In the genomic region with DNA sequence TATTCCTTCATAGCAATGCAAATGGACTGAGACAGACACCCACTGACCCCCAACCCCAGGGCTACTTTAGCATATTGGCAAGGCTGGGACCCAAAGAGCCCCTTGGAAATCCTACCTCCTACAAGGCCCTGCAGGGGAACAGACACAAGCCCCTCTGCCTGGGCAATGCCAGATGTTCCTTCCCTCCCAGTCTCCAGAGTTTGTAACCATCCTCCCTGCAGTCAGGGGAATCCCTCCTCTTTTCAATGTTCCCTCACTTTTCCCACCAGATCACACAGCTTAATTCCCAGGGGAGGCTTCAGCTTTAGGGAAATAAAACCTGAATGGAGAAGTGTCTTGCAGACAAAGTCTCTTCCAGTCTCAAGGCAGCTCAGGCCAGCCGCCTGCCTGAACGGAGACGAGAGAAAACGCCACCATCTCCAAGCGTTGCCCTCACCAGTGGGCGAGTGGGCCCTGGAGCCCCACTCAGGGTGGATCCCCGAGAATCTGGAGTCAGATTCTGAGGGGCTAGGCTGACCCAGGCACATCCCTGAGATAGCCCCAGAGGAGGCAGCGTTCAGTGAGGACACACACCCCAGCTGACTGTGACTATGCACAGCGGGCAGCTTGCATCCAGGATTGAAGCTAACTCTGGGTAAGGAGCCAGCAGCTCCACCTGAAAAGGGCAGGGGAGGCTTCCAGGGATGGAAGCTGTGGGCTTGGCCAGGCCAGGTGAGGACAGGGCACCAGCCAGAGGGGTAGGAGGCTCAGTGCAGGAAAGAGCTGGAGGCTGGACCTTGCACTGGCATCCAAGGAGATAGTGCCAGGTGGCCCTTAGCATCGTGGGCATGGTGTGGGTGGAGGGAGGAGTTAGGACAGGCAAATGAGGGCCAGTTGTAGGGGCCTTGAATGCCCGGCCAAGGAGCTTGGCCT, we compare ENCODE assay signal across 1 cellular context.
TF ChIP-seq lines count a peak whose summit lies in the region.

No MANE protein-coding gene starts in this region.

TF ChIP-seq in H1, 55 proteins besides CTCF, POLR2A, EP300 and RAD21:
- no peak for TF ChIP-seq BACH1 (IDR thresholded peaks at IDR 0.05; ENCODE audit: low read length)
- TF ChIP-seq NANOG (IDR thresholded peaks at IDR 0.05; ENCODE audit: insufficient read depth, low read depth, low read length, poor library complexity, severe bottlenecking) = no peak
- TF ChIP-seq JUN (IDR thresholded peaks at IDR 0.05; ENCODE audit: low read depth, low read length) = no peak
- TF ChIP-seq RFX5 (IDR thresholded peaks at IDR 0.05; ENCODE audit: borderline replicate concordance, low read depth, low read length) = no peak
- TF ChIP-seq, protein P1, sequence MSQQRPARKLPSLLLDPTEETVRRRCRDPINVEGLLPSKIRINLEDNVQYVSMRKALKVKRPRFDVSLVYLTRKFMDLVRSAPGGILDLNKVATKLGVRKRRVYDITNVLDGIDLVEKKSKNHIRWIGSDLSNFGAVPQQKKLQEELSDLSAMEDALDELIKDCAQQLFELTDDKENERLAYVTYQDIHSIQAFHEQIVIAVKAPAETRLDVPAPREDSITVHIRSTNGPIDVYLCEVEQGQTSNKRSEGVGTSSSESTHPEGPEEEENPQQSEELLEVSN (IDR thresholded peaks at IDR 0.05) = peak; percentile 35; the same call in 1 of the 2 replicates
